11 cellular contexts compared by ENCODE assay signal in genomic region chr1:55235722-55236121, GRCh38. TPM values are rescaled to one million over a fixed set of nuclear protein-coding genes. Genes with fewer than 3 reads are reported as not detected.
DNase-seq lines count a peak whose midpoint lies in the region; ATAC-seq and TF ChIP-seq lines count a peak whose summit lies in the region.
"Had no signal": no experiment of that assay in that cellular context is flagged by ENCODE, and none has a peak within 500 bp of the region (broad histone marks: within the 10 kb centered on the region; RNA-seq: fewer than 3 reads in every experiment).

No MANE protein-coding gene starts in this region.

- no peaks in the 10 kb centered on the region for H3K27me3 ChIP-seq in Karpas-422 (ENCODE audit: low read length)

- H3K4me1 ChIP-seq in Karpas-422 (ENCODE audit: low read length) = no peaks in the 10 kb centered on the region

- no peaks in the 10 kb centered on the region for H3K79me2 ChIP-seq in Karpas-422 (ENCODE audit: low read length)

- H3K9ac ChIP-seq in Karpas-422 (ENCODE audit: low read length) = no peak overlapping the region

- no peaks in the 10 kb centered on the region for H3K36me3 ChIP-seq in Karpas-422 (ENCODE audit: insufficient read depth, low read length)

- H3K27ac Mint-ChIP-seq in WTC11 = no peak overlapping the region

- CTCF ChIA-PET in WTC11 (lab: Charles Lee) = interaction anchor here (1.8 kb wide), 1 partner anchor 92 kb away, joined by 6 read pairs; no protein-coding TSS in a partner anchor

- H3K27ac ChIP-seq in epithelial cell of prostate = no peak overlapping the region
- no peak overlapping the region for H3K27ac ChIP-seq in Karpas-422 (ENCODE audit: low read length)

- H3K27me3 Mint-ChIP-seq in WTC11 (ENCODE audit: low read depth) = no peaks in the 10 kb centered on the region; the same call in none of the 2 replicates

- TF ChIP-seq CTCF in WTC11 (IDR thresholded peaks at IDR 0.05) = no peak

- DNase-seq in ELR (ENCODE audit: low read depth) (peak; percentile 90), RPMI7951 (ENCODE audit: low read depth) (peak; percentile 85), epithelial cell of prostate (ENCODE audit: low read depth, low spot score) (peak; percentile 39), pons (ENCODE audit: low spot score) (peak; percentile 47), globus pallidus (ENCODE audit: low spot score) (no peak), Karpas-422 (no peak), WTC11 (ENCODE audit: low spot score) (no peak)
- DNase-seq: activated CD4-positive, alpha-beta T cell treated with anti-CD3 and anti-CD28 coated beads for 48 hours; activated gamma-delta T cell treated with Interleukin-2 at 50 U/mL for 16 hours; DMS79 had no signal

- H3K4me3 ChIP-seq in Karpas-422 (ENCODE audit: low read length) = no peak overlapping the region

- ATAC-seq in HG02759 (IDR thresholded peaks at IDR 0.05; ENCODE audit: unreplicated experiment) (no peak), WTC11 (no peak)

- H3K36me3 Mint-ChIP-seq in WTC11 = no peaks in the 10 kb centered on the region

- peaks cover 12% of the 10 kb centered on the region for H3K4me1 Mint-ChIP-seq in WTC11

- no peaks in the 10 kb centered on the region for H3K9me3 Mint-ChIP-seq in WTC11

- no peaks in the 10 kb centered on the region for H3K9me3 ChIP-seq in Karpas-422 (ENCODE audit: low read length)

- H3K9me2 ChIP-seq in Karpas-422 (replicated peaks; ENCODE audit: insufficient read depth, low read length) = no peaks in the 10 kb centered on the region

- H4K20me1 ChIP-seq in Karpas-422 (ENCODE audit: insufficient read depth, low read depth, low read length) = no peaks in the 10 kb centered on the region

- H3K4me2 ChIP-seq in Karpas-422 (ENCODE audit: low read depth, low read length, poor library complexity, severe bottlenecking) = no peak overlapping the region

- POLR2A ChIA-PET in WTC11 (lab: Charles Lee) = no interaction called here

- H3K4me3 Mint-ChIP-seq in WTC11 = no peak overlapping the region

- no peak overlapping the region for H2AFZ ChIP-seq in Karpas-422 (ENCODE audit: low read length)

TF ChIP-seq in WTC11, 78 proteins besides CTCF, POLR2A, EP300 and RAD21 (continues in another document):
- TF ChIP-seq GRHL2 (CRISPR knock-in tag; IDR thresholded peaks at IDR 0.05; ENCODE audit: insufficient replicate concordance, severe bottlenecking) = no peak
- no peak for TF ChIP-seq JUN (CRISPR knock-in tag; IDR thresholded peaks at IDR 0.05)
- TF ChIP-seq ATF1 (CRISPR knock-in tag; IDR thresholded peaks at IDR 0.05) = no peak
- TF ChIP-seq USF2 (CRISPR knock-in tag; IDR thresholded peaks at IDR 0.05) = no peak
- no peak for TF ChIP-seq ZNF396 (CRISPR knock-in tag; IDR thresholded peaks at IDR 0.05; ENCODE audit: borderline replicate concordance)
- no peak for TF ChIP-seq ZNF425 (CRISPR knock-in tag; conservative IDR thresholded peaks at IDR 0.05)
- TF ChIP-seq GABPB1 (CRISPR knock-in tag; IDR thresholded peaks at IDR 0.05) = no peak
- no peak for TF ChIP-seq CREM (CRISPR knock-in tag; IDR thresholded peaks at IDR 0.05)
- TF ChIP-seq, protein P1, sequence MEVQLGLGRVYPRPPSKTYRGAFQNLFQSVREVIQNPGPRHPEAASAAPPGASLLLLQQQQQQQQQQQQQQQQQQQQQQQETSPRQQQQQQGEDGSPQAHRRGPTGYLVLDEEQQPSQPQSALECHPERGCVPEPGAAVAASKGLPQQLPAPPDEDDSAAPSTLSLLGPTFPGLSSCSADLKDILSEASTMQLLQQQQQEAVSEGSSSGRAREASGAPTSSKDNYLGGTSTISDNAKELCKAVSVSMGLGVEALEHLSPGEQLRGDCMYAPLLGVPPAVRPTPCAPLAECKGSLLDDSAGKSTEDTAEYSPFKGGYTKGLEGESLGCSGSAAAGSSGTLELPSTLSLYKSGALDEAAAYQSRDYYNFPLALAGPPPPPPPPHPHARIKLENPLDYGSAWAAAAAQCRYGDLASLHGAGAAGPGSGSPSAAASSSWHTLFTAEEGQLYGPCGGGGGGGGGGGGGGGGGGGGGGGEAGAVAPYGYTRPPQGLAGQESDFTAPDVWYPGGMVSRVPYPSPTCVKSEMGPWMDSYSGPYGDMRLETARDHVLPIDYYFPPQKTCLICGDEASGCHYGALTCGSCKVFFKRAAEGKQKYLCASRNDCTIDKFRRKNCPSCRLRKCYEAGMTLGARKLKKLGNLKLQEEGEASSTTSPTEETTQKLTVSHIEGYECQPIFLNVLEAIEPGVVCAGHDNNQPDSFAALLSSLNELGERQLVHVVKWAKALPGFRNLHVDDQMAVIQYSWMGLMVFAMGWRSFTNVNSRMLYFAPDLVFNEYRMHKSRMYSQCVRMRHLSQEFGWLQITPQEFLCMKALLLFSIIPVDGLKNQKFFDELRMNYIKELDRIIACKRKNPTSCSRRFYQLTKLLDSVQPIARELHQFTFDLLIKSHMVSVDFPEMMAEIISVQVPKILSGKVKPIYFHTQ (CRISPR knock-in tag; IDR thresholded peaks at IDR 0.05) = no peak
- no peak for TF ChIP-seq ZNF219 (CRISPR knock-in tag; IDR thresholded peaks at IDR 0.05; ENCODE audit: borderline replicate concordance)
- TF ChIP-seq USF1 (CRISPR knock-in tag; IDR thresholded peaks at IDR 0.05) = no peak
- no peak for TF ChIP-seq FOXJ3 (CRISPR knock-in tag; IDR thresholded peaks at IDR 0.05; ENCODE audit: borderline replicate concordance)
- TF ChIP-seq NR1H2 (CRISPR knock-in tag; IDR thresholded peaks at IDR 0.05) = no peak
- TF ChIP-seq, protein P2, sequence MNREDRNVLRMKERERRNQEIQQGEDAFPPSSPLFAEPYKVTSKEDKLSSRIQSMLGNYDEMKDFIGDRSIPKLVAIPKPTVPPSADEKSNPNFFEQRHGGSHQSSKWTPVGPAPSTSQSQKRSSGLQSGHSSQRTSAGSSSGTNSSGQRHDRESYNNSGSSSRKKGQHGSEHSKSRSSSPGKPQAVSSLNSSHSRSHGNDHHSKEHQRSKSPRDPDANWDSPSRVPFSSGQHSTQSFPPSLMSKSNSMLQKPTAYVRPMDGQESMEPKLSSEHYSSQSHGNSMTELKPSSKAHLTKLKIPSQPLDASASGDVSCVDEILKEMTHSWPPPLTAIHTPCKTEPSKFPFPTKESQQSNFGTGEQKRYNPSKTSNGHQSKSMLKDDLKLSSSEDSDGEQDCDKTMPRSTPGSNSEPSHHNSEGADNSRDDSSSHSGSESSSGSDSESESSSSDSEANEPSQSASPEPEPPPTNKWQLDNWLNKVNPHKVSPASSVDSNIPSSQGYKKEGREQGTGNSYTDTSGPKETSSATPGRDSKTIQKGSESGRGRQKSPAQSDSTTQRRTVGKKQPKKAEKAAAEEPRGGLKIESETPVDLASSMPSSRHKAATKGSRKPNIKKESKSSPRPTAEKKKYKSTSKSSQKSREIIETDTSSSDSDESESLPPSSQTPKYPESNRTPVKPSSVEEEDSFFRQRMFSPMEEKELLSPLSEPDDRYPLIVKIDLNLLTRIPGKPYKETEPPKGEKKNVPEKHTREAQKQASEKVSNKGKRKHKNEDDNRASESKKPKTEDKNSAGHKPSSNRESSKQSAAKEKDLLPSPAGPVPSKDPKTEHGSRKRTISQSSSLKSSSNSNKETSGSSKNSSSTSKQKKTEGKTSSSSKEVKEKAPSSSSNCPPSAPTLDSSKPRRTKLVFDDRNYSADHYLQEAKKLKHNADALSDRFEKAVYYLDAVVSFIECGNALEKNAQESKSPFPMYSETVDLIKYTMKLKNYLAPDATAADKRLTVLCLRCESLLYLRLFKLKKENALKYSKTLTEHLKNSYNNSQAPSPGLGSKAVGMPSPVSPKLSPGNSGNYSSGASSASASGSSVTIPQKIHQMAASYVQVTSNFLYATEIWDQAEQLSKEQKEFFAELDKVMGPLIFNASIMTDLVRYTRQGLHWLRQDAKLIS (CRISPR knock-in tag; IDR thresholded peaks at IDR 0.05; ENCODE audit: borderline replicate concordance) = no peak

RNA-seq across cellular contexts. Expression of gene USP24, which starts 20.6 kb away (rescaled TPM):
- 21.3 and 26.2 TPM in 2 replicates for total RNA-seq in RPMI7951 (2014; rRNA removed; shearing (Covaris generic))
- 53.9 and 89.8 TPM in 2 replicates for total RNA-seq in Karpas-422 (2014; rRNA removed; shearing (Covaris generic); ENCODE audit: low replicate concordance)
- 35.4 to 40.9 TPM (median 37.2 TPM) in 3 replicates for total RNA-seq in WTC11 (2021)

Comparison
In these comparisons a context has a peak if more than half of its experiments do, and no peak if none do; other contexts are left out.
1. DNase-seq: peak in ELR (single experiment), RPMI7951 (single experiment), epithelial cell of prostate (single experiment) and pons (single experiment); none in globus pallidus (single experiment), Karpas-422 (single experiment) and WTC11 (single experiment).